Comparison of ENCODE assay signal across 7 cellular contexts in the genomic region with DNA sequence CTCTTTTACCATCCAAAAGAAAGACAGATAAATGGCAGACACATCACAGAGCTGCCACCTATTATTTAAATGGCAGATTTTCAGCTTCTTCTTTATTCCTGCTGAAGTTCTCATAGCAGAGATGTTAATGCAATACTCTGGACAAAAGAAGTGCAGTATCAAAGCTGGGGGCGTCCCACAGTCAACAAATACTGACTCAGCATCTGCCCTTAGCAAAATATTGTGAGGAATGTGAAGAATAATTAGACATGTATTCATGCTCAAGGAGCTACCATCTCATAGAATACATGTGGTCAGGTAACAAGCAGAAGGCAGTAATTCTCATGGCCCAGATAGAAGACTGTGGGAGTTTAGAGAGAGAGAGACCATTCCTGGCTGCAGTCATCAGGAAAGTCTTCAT.
"Had no signal": no experiment of that assay in that cellular context is flagged by ENCODE, and none has a peak within 500 bp of the region (broad histone marks: within the 10 kb centered on the region; RNA-seq: fewer than 3 reads in every experiment).

No MANE protein-coding gene starts in this region.

- FAIRE-seq: H1, H54, HTR-8/SVneo had no signal

- H3K4me2 ChIP-seq: GM23338 had no signal

- H2AFZ ChIP-seq: GM23338 had no signal

- ATAC-seq: GM23338 had no signal

- H3K4me3 ChIP-seq: GM23338 had no signal

- DNase-seq: H9, HCEC 1CT, KBM-7 had no signal
